Comparison of ENCODE assay signal across 16 cellular contexts in genomic region chr10:34969171-34969570, GRCh38.
A peak's percentile ranks its signal among the peaks of the same experiment; 100 is the strongest.
DNase-seq lines count a peak whose midpoint lies in the region; ATAC-seq and TF ChIP-seq lines count a peak whose summit lies in the region.
"Had no signal": no experiment of that assay in that cellular context is flagged by ENCODE, and none has a peak within 500 bp of the region (broad histone marks: within the 10 kb centered on the region; RNA-seq: fewer than 3 reads in every experiment).

No MANE protein-coding gene starts in this region.

- TF ChIP-seq CTCF in GM23338 (conservative IDR thresholded peaks at IDR 0.05; ENCODE audit: low read depth in 2 of 2), result no peak
- no peak for TF ChIP-seq CTCF in chondrocyte (IDR thresholded peaks at IDR 0.05)
- TF ChIP-seq CTCF in nephron progenitor cell (IDR thresholded peaks at IDR 0.05), result no peak
- no peak for TF ChIP-seq CTCF in spleen (IDR thresholded peaks at IDR 0.05 in 8 of 11, conservative IDR thresholded peaks at IDR 0.05 in 3 of 11)
- no peak for TF ChIP-seq CTCF in tibial artery (IDR thresholded peaks at IDR 0.05)

- H3K36me3 ChIP-seq in GM23338 (ENCODE audit: insufficient read depth), result no peaks in the 10 kb centered on the region
- H3K36me3 ChIP-seq in spleen, result no peaks in the 10 kb centered on the region
- H3K36me3 ChIP-seq in tibial artery, result no peaks in the 10 kb centered on the region
- H3K36me3 ChIP-seq: HAP-1 had no signal

- 74 to 93% (median 90%) methylated on average over 12 to 17 of the region's 17 CpGs for WGBS in spleen, 5 donors

- no peaks in the 10 kb centered on the region for H3K36me3 Mint-ChIP-seq in GM23338 (ENCODE audit: low read depth)
- no peaks in the 10 kb centered on the region for H3K36me3 Mint-ChIP-seq in chondrocyte (ENCODE audit: low read depth)
- H3K36me3 Mint-ChIP-seq in nephron progenitor cell (ENCODE audit: low read depth), result no peaks in the 10 kb centered on the region
- H3K36me3 Mint-ChIP-seq: CD4-positive, alpha-beta memory T cell had no signal

- no peak for ATAC-seq in GM23338
- no peak for ATAC-seq in GM19463 (IDR thresholded peaks at IDR 0.05; ENCODE audit: unreplicated experiment)

- TF ChIP-seq POLR2A in spleen (IDR thresholded peaks at IDR 0.05), result no peak

- no peaks in the 10 kb centered on the region for H4K20me1 ChIP-seq in GM23338 (replicated peaks; ENCODE audit: insufficient read depth)

- H3K27ac Mint-ChIP-seq in GM23338, result no peak overlapping the region
- no peak overlapping the region for H3K27ac Mint-ChIP-seq in chondrocyte (ENCODE audit: unreplicated experiment)
- H3K27ac Mint-ChIP-seq in nephron progenitor cell, result peak overlapping the region; percentile 14
- H3K27ac Mint-ChIP-seq: HFFc6 had no signal

- H3K4me3 ChIP-seq in GM23338 (no peak overlapping the region), spleen (no peak overlapping the region), tibial artery (no peak overlapping the region)
- H3K4me3 ChIP-seq: HAP-1 had no signal

- DNase-seq in GM23338 (ENCODE audit: low spot score) (no peak), chondrocyte (ENCODE audit: low spot score) (peak; percentile 81), nephron progenitor cell (no peak), spleen (peak; percentile 65), tibial artery (no peak), NCI-H2171 (lab: John Stamatoyannopoulos, UW) (no peak)
- DNase-seq: C1 segment of cervical spinal cord; Calu3; CD4-positive, alpha-beta memory T cell; COR-L47; DMS53; DMS79 treated with DMSO at 0.1 percent for 48 hours; GOT3; HFFc6 had no signal

- H3K4me1 Mint-ChIP-seq in GM23338 (peaks cover 3% of the 10 kb centered on the region; the same call in 1 of the 3 replicates), chondrocyte (ENCODE audit: low read depth) (peaks cover 29% of the 10 kb centered on the region), nephron progenitor cell (peaks cover 49% of the 10 kb centered on the region)
- H3K4me1 Mint-ChIP-seq: CD4-positive, alpha-beta memory T cell had no signal

- H3F3A ChIP-seq in GM23338 (replicated peaks; ENCODE audit: low read depth), result no peaks in the 10 kb centered on the region

- intact Hi-C loops in spleen (cut with DNase I; ENCODE audit: low total_unique reads) (no loop called here), tibial artery (cut with DNase I; ENCODE audit: low total_unique reads) (no loop called here)

- H3K9me3 Mint-ChIP-seq in GM23338 (no peaks in the 10 kb centered on the region), chondrocyte (ENCODE audit: low read depth) (no peaks in the 10 kb centered on the region), nephron progenitor cell (peaks cover 3% of the 10 kb centered on the region)
- H3K9me3 Mint-ChIP-seq: HFFc6 had no signal

- no peaks in the 10 kb centered on the region for H3K4me1 ChIP-seq in GM23338 (ENCODE audit: insufficient read depth)
- no peaks in the 10 kb centered on the region for H3K4me1 ChIP-seq in spleen
- H3K4me1 ChIP-seq in tibial artery, result peaks cover 0 to 20% (median 9%) of the 10 kb centered on the region in 4 donors
- H3K4me1 ChIP-seq: HAP-1 had no signal

- H3K79me2 ChIP-seq in GM23338 (replicated peaks; ENCODE audit: insufficient read depth), result no peaks in the 10 kb centered on the region

- no peak overlapping the region for H3K27ac ChIP-seq in GM23338 (ENCODE audit: low read depth)
- H3K27ac ChIP-seq in spleen, result no peak overlapping the region
- H3K27ac ChIP-seq in tibial artery, result no peak overlapping the region

- H3K9me3 ChIP-seq in spleen (peaks cover 0 to 4% (median 0%) of the 10 kb centered on the region in 8 donors), tibial artery (no peaks in the 10 kb centered on the region)
- H3K9me3 ChIP-seq: HAP-1 had no signal

- no peaks in the 10 kb centered on the region for H3K9me2 ChIP-seq in GM23338 (ENCODE audit: insufficient read depth)

- H2AFZ ChIP-seq in GM23338, result peak overlapping the region; percentile 86

- H3K4me2 ChIP-seq in GM23338, result no peak overlapping the region

- H3K4me3 Mint-ChIP-seq in GM23338, result no peak overlapping the region
- no peak overlapping the region for H3K4me3 Mint-ChIP-seq in chondrocyte (ENCODE audit: unreplicated experiment)
- no peak overlapping the region for H3K4me3 Mint-ChIP-seq in nephron progenitor cell
- H3K4me3 Mint-ChIP-seq: CD4-positive, alpha-beta memory T cell; HFFc6 had no signal

- no peaks in the 10 kb centered on the region for H3K27me3 Mint-ChIP-seq in GM23338 (ENCODE audit: insufficient read depth, low read depth, poor library complexity)
- H3K27me3 Mint-ChIP-seq in chondrocyte (ENCODE audit: low read depth), result peaks cover 12% of the 10 kb centered on the region
- peaks cover 6% of the 10 kb centered on the region for H3K27me3 Mint-ChIP-seq in nephron progenitor cell (ENCODE audit: low read depth, poor library complexity)

- H3K27me3 ChIP-seq in GM23338 (ENCODE audit: insufficient read depth) (no peaks in the 10 kb centered on the region), spleen (replicated peaks in 1 of 7) (no peaks in the 10 kb centered on the region), tibial artery (no peaks in the 10 kb centered on the region)

TF ChIP-seq in GM23338, 12 proteins besides CTCF, POLR2A, EP300 and RAD21 (continues in another document):
- TF ChIP-seq CREB1 (CRISPR knock-in tag; IDR thresholded peaks at IDR 0.05; ENCODE audit: low read depth), result no peak
- no peak for TF ChIP-seq EZH2 (IDR thresholded peaks at IDR 0.05; ENCODE audit: low read depth, unreplicated experiment)
- TF ChIP-seq NANOG (IDR thresholded peaks at IDR 0.05; ENCODE audit: borderline replicate concordance), result no peak
- no peak for TF ChIP-seq ZNF462 (CRISPR knock-in tag; IDR thresholded peaks at IDR 0.05)
- no peak for TF ChIP-seq STAT1 (IDR thresholded peaks at IDR 0.05; ENCODE audit: unreplicated experiment)

Comparison
In these comparisons a context has a peak if more than half of its experiments do, and no peak if none do; other contexts are left out.
1. DNase-seq: peak in chondrocyte (single experiment) and spleen (single experiment); none in GM23338 (single experiment), nephron progenitor cell (single experiment), tibial artery (0 of 2) and NCI-H2171 (single experiment).